Comparison of ENCODE assay signal across 2 cellular contexts in the genomic region with DNA sequence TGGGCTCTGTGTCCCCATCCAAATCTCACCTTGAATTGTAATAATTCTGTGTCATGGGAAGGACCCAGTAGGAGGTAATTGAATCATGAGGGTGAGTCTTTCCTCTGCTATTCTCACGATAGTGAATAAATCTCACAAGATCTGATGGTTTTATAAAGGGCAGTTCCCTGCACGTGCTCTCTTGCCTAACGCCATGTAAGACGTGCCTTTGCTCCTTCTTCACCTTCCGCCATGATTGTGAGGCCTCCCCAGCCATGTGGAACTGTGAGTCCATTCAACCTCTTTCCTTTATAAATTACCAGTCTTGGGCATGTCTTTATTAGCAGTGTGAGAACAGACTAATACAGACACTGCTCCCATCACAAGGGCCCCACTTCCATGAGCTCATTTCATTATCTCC.
TF ChIP-seq lines count a peak whose summit lies in the region.

No MANE protein-coding gene starts in this region.

TF ChIP-seq in K562, 482 proteins besides CTCF, POLR2A, EP300 and RAD21:
- peak; percentile 98 for TF ChIP-seq ZNF431 (CRISPR knock-in tag; IDR thresholded peaks at IDR 0.05)

TF ChIP-seq in HepG2, 621 proteins besides CTCF, POLR2A, EP300 and RAD21:
- TF ChIP-seq ZNF431 (CRISPR knock-in tag; IDR thresholded peaks at IDR 0.05; ENCODE audit: borderline replicate concordance, low read depth) = peak; percentile 96
TF ChIP-seq in HepG2: peak in this region for 1; not testable (repeated sequence) for 620.
